Comparison of ENCODE assay signal across 8 cellular contexts in the genomic region with DNA sequence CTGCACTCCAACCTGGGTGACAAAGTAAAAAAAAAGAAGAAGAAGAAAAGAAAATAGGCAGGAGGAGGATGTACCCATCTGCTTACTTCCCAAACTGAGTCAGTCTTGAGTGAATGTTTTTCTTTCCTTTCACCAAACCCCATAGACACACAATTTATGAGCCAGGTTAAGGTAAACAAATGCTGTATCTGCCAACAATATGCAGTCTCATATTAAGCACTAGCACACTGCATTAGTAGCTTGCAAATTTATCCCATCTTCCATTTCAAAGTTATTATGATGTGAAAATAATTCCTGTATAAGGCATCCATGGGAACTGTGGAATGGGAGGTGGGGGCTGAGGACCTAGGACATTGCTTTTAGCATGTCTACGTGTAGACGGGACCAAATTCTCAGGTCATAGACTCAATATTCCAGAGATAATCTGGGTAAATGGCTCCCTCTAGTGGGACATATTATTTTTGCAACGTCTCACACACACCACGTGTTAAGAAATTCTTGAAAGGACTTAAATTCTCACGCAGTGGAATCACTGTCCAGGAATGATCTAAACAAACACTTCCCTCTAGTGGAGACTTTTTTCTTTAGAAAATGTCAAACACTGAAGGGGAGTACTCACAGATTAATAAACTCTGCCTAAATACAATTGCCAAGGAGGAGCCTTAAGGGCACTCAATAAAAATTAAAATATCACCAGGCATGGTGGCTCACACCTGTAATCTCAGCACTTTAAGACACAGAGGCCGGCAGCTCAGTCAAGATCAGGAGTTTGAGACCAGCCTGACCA. TPM values are rescaled to one million over a fixed set of nuclear protein-coding genes. Genes with fewer than 3 reads are reported as not detected.
A peak's percentile ranks its signal among the peaks of the same experiment; 100 is the strongest.
DNase-seq lines count a peak whose midpoint lies in the region; ATAC-seq and TF ChIP-seq lines count a peak whose summit lies in the region.

No MANE protein-coding gene starts in this region.

- H3K4me3 ChIP-seq in prostate gland = no peak overlapping the region

- H3K36me3 ChIP-seq in prostate gland = no peaks in the 10 kb centered on the region

- no peak for TF ChIP-seq POLR2A in prostate gland (IDR thresholded peaks at IDR 0.05)

- peak; percentile 10 for DNase-seq in activated naive CD4-positive, alpha-beta T cell treated with Interleukin-2 at 50 U/mL for 16 hours
- DNase-seq in activated naive CD4-positive, alpha-beta T cell (lab: John Stamatoyannopoulos, UW) = no peak
- DNase-seq in HuH-7.5 (ENCODE audit: low spot score) (peak; percentile 66), NOMO-1 (lab: John Stamatoyannopoulos, UW; ENCODE audit: unreplicated experiment in 2 of 2) (peak; percentile 55 to 95), Right ventricle myocardium superior (no peak), prostate gland (ENCODE audit: low spot score) (peak; percentile 63)

- peak overlapping the region; percentile 33 for H3K27ac Mint-ChIP-seq in activated naive CD4-positive, alpha-beta T cell treated with anti-CD3 and anti-CD28 coated beads, Interleukin-2, amount 50 U/mL, for 24 hours

- H3K4me1 ChIP-seq in prostate gland (replicated peaks) = no peaks in the 10 kb centered on the region

- WGBS in prostate gland = 3% methylated on average over 6 of the region's 6 CpGs

- H3K9me3 Mint-ChIP-seq in activated naive CD4-positive, alpha-beta T cell treated with anti-CD3 and anti-CD28 coated beads, Interleukin-2, amount 50 U/mL, for 24 hours = peaks cover 6% of the 10 kb centered on the region

- H3K27me3 ChIP-seq in prostate gland (replicated peaks; ENCODE audit: insufficient read depth) = no peaks in the 10 kb centered on the region

- H3K4me3 Mint-ChIP-seq in activated naive CD4-positive, alpha-beta T cell treated with anti-CD3 and anti-CD28 coated beads, Interleukin-2, amount 50 U/mL, for 24 hours = no peak overlapping the region

- H3K27ac ChIP-seq in prostate gland = no peak overlapping the region

- peak; percentile 58 to 90 (median 84) for TF ChIP-seq CTCF in prostate gland (IDR thresholded peaks at IDR 0.05)

- H3K36me3 Mint-ChIP-seq in activated naive CD4-positive, alpha-beta T cell treated with anti-CD3 and anti-CD28 coated beads, Interleukin-2, amount 50 U/mL, for 24 hours = peaks cover 2% of the 10 kb centered on the region

- H3K9me3 ChIP-seq in prostate gland = no peaks in the 10 kb centered on the region

- peak; percentile 91 for ATAC-seq in GM21825 (IDR thresholded peaks at IDR 0.05; ENCODE audit: unreplicated experiment)
- ATAC-seq in Right ventricle myocardium superior (ENCODE audit: poor library complexity) = peak; percentile 95

- intact Hi-C loops in Right ventricle myocardium superior (cut with DNase I) (loop anchor here (5.0 kb wide), 1 partner anchor 432 kb away; no protein-coding TSS in a partner anchor), prostate gland (cut with DNase I) (loop anchor here (1.0 kb wide), 1 partner anchor 429 kb away; no protein-coding TSS in a partner anchor)

- H3K4me1 Mint-ChIP-seq in activated naive CD4-positive, alpha-beta T cell treated with anti-CD3 and anti-CD28 coated beads, Interleukin-2, amount 50 U/mL, for 24 hours = peaks cover 12% of the 10 kb centered on the region

- peaks cover 15% of the 10 kb centered on the region for H3K27me3 Mint-ChIP-seq in activated naive CD4-positive, alpha-beta T cell treated with anti-CD3 and anti-CD28 coated beads, Interleukin-2, amount 50 U/mL, for 24 hours

RNA-seq across cellular contexts. Expression of gene OR10P1, which starts 17.1 kb away (rescaled TPM):
- total RNA-seq in Right ventricle myocardium superior (not detected), prostate gland (not detected)

RNA-seq across cellular contexts. Expression of gene OR2AP1, which starts 47.3 kb away (rescaled TPM):
- total RNA-seq in Right ventricle myocardium superior (not detected), prostate gland (not detected)

Comparison
In these comparisons a context has a peak if more than half of its experiments do, and no peak if none do; other contexts are left out.
1. DNase-seq: peak in activated naive CD4-positive, alpha-beta T cell treated with Interleukin-2 at 50 U/mL for 16 hours (single experiment), HuH-7.5 (single experiment), NOMO-1 (2 of 2) and prostate gland (single experiment); none in activated naive CD4-positive, alpha-beta T cell (0 of 4) and Right ventricle myocardium superior (single experiment).